ENCODE assay signal across 2 cellular contexts in the genomic region with DNA sequence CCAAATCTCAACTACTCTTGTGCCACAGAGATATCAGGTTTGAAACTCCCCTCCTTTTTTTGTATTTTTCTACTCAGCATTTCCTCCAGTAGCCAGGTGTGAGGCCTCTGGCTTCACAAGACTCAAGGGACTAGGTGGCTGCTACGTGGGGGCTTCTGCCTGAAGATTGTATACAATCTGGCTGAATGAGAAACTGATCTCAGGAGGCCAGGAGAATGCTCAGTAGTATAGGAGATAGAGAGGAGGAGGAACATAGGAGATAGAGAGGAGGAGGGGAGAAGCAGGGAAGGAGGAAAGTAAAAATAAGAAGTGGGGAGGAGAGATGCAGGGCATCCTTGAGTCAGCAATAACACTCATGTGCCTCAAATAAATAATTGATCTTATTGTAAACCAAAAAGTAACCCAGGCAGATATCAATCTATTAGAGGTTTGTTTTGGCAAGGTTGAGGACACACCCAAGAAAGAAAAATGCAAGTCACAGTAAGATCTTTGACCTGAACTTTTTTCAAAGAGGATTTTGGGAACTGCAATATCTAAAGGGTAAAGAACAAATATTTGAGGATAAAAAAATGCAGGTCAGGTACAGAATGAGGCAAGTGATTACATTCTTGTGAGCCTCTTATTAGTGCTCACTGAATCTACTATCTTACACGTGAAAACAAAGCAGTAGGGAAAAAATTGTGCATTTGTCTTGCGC.
TF ChIP-seq lines count a peak whose summit lies in the region.

No MANE protein-coding gene starts in this region.

TF ChIP-seq in K562, 482 proteins besides CTCF, POLR2A, EP300 and RAD21:
- TF ChIP-seq, protein P1, sequence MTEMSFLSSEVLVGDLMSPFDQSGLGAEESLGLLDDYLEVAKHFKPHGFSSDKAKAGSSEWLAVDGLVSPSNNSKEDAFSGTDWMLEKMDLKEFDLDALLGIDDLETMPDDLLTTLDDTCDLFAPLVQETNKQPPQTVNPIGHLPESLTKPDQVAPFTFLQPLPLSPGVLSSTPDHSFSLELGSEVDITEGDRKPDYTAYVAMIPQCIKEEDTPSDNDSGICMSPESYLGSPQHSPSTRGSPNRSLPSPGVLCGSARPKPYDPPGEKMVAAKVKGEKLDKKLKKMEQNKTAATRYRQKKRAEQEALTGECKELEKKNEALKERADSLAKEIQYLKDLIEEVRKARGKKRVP (CRISPR knock-in tag; IDR thresholded peaks at IDR 0.05) = no peak
- TF ChIP-seq, protein P2, sequence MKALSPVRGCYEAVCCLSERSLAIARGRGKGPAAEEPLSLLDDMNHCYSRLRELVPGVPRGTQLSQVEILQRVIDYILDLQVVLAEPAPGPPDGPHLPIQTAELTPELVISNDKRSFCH (CRISPR knock-in tag; IDR thresholded peaks at IDR 0.05) = no peak
- TF ChIP-seq, protein P2 (tag; IDR thresholded peaks at IDR 0.05) = no peak
- TF ChIP-seq PML (IDR thresholded peaks at IDR 0.05; ENCODE audit: low read length) (no peak), C11orf30 (IDR thresholded peaks at IDR 0.05; ENCODE audit: low read depth) (peak; percentile 38; the same call in 1 of the 2 replicates), ETV6 (IDR thresholded peaks at IDR 0.05; ENCODE audit: borderline replicate concordance in 1 of 2, low read depth in 2 of 2, low read length in 1 of 2) (no peak), ETV6 (CRISPR knock-in tag; IDR thresholded peaks at IDR 0.05; ENCODE audit: borderline replicate concordance) (no peak), MAFG (tag; conservative IDR thresholded peaks at IDR 0.05) (peak; percentile 64), HOXB6 (CRISPR knock-in tag; IDR thresholded peaks at IDR 0.05; ENCODE audit: borderline replicate concordance) (no peak), NFE2L1 (tag; IDR thresholded peaks at IDR 0.05; ENCODE audit: borderline replicate concordance, low read depth) (no peak; the same call in 1 of the 2 replicates), NFE2 (IDR thresholded peaks at IDR 0.05; ENCODE audit: low read depth) (peak; percentile 36; the same call in 1 of the 2 replicates), CCAR2 (IDR thresholded peaks at IDR 0.05; ENCODE audit: low read depth, low read length) (no peak), POLR2G (IDR thresholded peaks at IDR 0.05; ENCODE audit: low read depth, low read length) (no peak), LEF1 (IDR thresholded peaks at IDR 0.05) (no peak), HIVEP1 (CRISPR knock-in tag; IDR thresholded peaks at IDR 0.05) (no peak), CHD4 (IDR thresholded peaks at IDR 0.05; ENCODE audit: insufficient read depth, insufficient replicate concordance, low read depth, low read length, poor library complexity, severe bottlenecking) (no peak)
- TF ChIP-seq, protein P3, sequence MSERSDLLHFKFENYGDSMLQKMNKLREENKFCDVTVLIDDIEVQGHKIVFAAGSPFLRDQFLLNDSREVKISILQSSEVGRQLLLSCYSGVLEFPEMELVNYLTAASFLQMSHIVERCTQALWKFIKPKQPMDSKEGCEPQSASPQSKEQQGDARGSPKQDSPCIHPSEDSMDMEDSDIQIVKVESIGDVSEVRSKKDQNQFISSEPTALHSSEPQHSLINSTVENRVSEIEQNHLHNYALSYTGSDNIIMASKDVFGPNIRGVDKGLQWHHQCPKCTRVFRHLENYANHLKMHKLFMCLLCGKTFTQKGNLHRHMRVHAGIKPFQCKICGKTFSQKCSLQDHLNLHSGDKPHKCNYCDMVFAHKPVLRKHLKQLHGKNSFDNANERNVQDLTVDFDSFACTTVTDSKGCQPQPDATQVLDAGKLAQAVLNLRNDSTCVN (CRISPR knock-in tag; IDR thresholded peaks at IDR 0.05) = no peak

TF ChIP-seq in liver, 16 proteins besides CTCF, POLR2A, EP300 and RAD21:
- TF ChIP-seq HNF4A (conservative IDR thresholded peaks at IDR 0.05) (peak; percentile 88 to 94), FOXA2 (IDR thresholded peaks at IDR 0.05) (peak; percentile 61), GABPA (IDR thresholded peaks at IDR 0.05 in 1 of 2, conservative IDR thresholded peaks at IDR 0.05 in 1 of 2) (no peak), FOXA1 (IDR thresholded peaks at IDR 0.05) (peak; percentile 61), TAF1 (conservative IDR thresholded peaks at IDR 0.05) (no peak), NR2F2 (IDR thresholded peaks at IDR 0.05) (peak; percentile 47), SP1 (IDR thresholded peaks at IDR 0.05) (peak; percentile 61), EGR1 (IDR thresholded peaks at IDR 0.05; ENCODE audit: low read depth in 2 of 2) (no peak), HNF4G (IDR thresholded peaks at IDR 0.05) (peak; percentile 46), YY1 (IDR thresholded peaks at IDR 0.05) (peak; percentile 48), RXRA (IDR thresholded peaks at IDR 0.05) (peak; percentile 83 to 89), JUND (IDR thresholded peaks at IDR 0.05) (peak; percentile 17 to 83)
- TF ChIP-seq, protein P4, sequence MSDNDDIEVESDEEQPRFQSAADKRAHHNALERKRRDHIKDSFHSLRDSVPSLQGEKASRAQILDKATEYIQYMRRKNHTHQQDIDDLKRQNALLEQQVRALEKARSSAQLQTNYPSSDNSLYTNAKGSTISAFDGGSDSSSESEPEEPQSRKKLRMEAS (IDR thresholded peaks at IDR 0.05) = peak; percentile 60
- TF ChIP-seq, protein P5, sequence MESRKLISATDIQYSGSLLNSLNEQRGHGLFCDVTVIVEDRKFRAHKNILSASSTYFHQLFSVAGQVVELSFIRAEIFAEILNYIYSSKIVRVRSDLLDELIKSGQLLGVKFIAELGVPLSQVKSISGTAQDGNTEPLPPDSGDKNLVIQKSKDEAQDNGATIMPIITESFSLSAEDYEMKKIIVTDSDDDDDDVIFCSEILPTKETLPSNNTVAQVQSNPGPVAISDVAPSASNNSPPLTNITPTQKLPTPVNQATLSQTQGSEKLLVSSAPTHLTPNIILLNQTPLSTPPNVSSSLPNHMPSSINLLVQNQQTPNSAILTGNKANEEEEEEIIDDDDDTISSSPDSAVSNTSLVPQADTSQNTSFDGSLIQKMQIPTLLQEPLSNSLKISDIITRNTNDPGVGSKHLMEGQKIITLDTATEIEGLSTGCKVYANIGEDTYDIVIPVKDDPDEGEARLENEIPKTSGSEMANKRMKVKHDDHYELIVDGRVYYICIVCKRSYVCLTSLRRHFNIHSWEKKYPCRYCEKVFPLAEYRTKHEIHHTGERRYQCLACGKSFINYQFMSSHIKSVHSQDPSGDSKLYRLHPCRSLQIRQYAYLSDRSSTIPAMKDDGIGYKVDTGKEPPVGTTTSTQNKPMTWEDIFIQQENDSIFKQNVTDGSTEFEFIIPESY (IDR thresholded peaks at IDR 0.05) = peak; percentile 80
- TF ChIP-seq, protein P6, sequence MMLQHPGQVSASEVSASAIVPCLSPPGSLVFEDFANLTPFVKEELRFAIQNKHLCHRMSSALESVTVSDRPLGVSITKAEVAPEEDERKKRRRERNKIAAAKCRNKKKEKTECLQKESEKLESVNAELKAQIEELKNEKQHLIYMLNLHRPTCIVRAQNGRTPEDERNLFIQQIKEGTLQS (IDR thresholded peaks at IDR 0.05) = peak; percentile 42
- TF ChIP-seq, protein P7, sequence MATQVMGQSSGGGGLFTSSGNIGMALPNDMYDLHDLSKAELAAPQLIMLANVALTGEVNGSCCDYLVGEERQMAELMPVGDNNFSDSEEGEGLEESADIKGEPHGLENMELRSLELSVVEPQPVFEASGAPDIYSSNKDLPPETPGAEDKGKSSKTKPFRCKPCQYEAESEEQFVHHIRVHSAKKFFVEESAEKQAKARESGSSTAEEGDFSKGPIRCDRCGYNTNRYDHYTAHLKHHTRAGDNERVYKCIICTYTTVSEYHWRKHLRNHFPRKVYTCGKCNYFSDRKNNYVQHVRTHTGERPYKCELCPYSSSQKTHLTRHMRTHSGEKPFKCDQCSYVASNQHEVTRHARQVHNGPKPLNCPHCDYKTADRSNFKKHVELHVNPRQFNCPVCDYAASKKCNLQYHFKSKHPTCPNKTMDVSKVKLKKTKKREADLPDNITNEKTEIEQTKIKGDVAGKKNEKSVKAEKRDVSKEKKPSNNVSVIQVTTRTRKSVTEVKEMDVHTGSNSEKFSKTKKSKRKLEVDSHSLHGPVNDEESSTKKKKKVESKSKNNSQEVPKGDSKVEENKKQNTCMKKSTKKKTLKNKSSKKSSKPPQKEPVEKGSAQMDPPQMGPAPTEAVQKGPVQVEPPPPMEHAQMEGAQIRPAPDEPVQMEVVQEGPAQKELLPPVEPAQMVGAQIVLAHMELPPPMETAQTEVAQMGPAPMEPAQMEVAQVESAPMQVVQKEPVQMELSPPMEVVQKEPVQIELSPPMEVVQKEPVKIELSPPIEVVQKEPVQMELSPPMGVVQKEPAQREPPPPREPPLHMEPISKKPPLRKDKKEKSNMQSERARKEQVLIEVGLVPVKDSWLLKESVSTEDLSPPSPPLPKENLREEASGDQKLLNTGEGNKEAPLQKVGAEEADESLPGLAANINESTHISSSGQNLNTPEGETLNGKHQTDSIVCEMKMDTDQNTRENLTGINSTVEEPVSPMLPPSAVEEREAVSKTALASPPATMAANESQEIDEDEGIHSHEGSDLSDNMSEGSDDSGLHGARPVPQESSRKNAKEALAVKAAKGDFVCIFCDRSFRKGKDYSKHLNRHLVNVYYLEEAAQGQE (IDR thresholded peaks at IDR 0.05) = peak; percentile 49
TF ChIP-seq in liver: peak in this region for 13.
